ENCODE assay signal across 1 cellular context in genomic region chr9:93467062-93467416, GRCh38.
A peak's percentile ranks its signal among the peaks of the same experiment; 100 is the strongest.
TF ChIP-seq lines count a peak whose summit lies in the region.

No MANE protein-coding gene starts in this region.

TF ChIP-seq in H1, 55 proteins besides CTCF, POLR2A, EP300 and RAD21:
- TF ChIP-seq BRCA1 (IDR thresholded peaks at IDR 0.05; ENCODE audit: low read depth, low read length) (no peak), SIN3A (conservative IDR thresholded peaks at IDR 0.05 in 1 of 2, IDR thresholded peaks at IDR 0.05 in 1 of 2; ENCODE audit: low read depth in 1 of 2, low read length in 2 of 2) (no peak), MAFK (IDR thresholded peaks at IDR 0.05; ENCODE audit: low read depth, low read length) (peak; percentile 77), TBP (IDR thresholded peaks at IDR 0.05; ENCODE audit: low read depth, low read length) (no peak), CEBPB (IDR thresholded peaks at IDR 0.05; ENCODE audit: low read depth, low read length) (no peak), GTF2F1 (IDR thresholded peaks at IDR 0.05; ENCODE audit: borderline replicate concordance, low read depth, low read length) (no peak), HDAC2 (IDR thresholded peaks at IDR 0.05; ENCODE audit: borderline replicate concordance in 1 of 2, low read depth in 2 of 2, low read length in 2 of 2) (no peak), YY1 (IDR thresholded peaks at IDR 0.05; ENCODE audit: low read depth, low read length) (no peak), SUZ12 (IDR thresholded peaks at IDR 0.05; ENCODE audit: low read length) (no peak), EGR1 (IDR thresholded peaks at IDR 0.05; ENCODE audit: borderline replicate concordance, low read depth, low read length) (no peak), JUN (IDR thresholded peaks at IDR 0.05; ENCODE audit: low read depth, low read length) (no peak), RBBP5 (IDR thresholded peaks at IDR 0.05; ENCODE audit: borderline replicate concordance, low read depth, low read length) (no peak), ATF2 (IDR thresholded peaks at IDR 0.05; ENCODE audit: low read length) (no peak), BACH1 (IDR thresholded peaks at IDR 0.05; ENCODE audit: low read length) (peak; percentile 83), KDM5A (IDR thresholded peaks at IDR 0.05; ENCODE audit: low read length) (no peak)
TF ChIP-seq in H1: peak in this region for 2.
